Comparison of ENCODE assay signal across 20 cellular contexts in the genomic region with DNA sequence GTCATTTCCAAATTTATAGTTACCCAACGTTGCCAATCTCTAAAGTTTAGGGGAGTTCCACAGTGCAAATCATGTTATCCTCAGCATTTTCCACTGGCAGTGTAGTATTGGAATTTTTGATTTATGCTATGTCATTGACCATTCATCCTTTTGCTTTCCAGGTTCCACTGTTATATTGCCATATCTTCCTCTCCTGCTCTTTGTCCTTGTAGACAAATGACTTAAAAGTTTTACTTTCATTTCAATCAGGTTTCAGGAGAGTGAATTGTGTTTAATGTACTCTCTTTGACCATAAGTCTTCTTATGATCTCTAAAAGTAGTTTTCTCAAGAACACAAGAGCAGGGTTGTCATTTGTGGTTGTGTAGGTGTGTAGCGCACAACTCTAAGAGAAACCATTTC.
"Had no signal": no experiment of that assay in that cellular context is flagged by ENCODE, and none has a peak within 500 bp of the region (broad histone marks: within the 10 kb centered on the region; RNA-seq: fewer than 3 reads in every experiment).

No MANE protein-coding gene starts in this region.

- DNase-seq: activated CD4-positive, alpha-beta T cell treated with anti-CD3 and anti-CD28 coated beads for 48 hours; activated CD8-positive, alpha-beta T cell treated with anti-CD3 and anti-CD28 coated beads, Interleukin-2, amount 10 ng/mL, durations not matched to agents 7 days and 5 days; activated T-cell treated with anti-CD3 and anti-CD28 coated beads, Interleukin-2, amount 50 U/mL, for 4 hours; amygdala; body of pancreas; dermis blood vessel endothelial cell; effector memory CD4-positive, alpha-beta T cell; heart right ventricle; left lung; midbrain; stimulated activated CD4-positive, alpha-beta T cell treated with anti-CD3 and anti-CD28 coated beads, Interleukin-12 subunit alpha, Interleukin-12 subunit beta, amount 100 ng/mL, for 4 hours; stimulated activated CD4-positive, alpha-beta T cell treated with anti-CD3 and anti-CD28 coated beads, Interleukin-2, amount 100 ng/mL, for 24 hours; transverse colon had no signal

- H3K4me1 ChIP-seq: body of pancreas, esophagus muscularis mucosa, heart right ventricle, left lung, suprapubic skin, transverse colon had no signal

- ATAC-seq: activated CD8-positive, alpha-beta T cell treated with anti-CD3 and anti-CD28 coated beads, Interleukin-2, amount 10 ng/mL, durations not matched to agents 7 days and 5 days; activated T-cell treated with anti-CD3 and anti-CD28 coated beads, Interleukin-2, amount 50 U/mL, for 4 hours; body of pancreas; heart right ventricle; left lung; WTC11 had no signal

- H3K4me3 ChIP-seq: body of pancreas, esophagus muscularis mucosa, heart right ventricle, left lung, suprapubic skin, transverse colon had no signal

- H3K4me3 Mint-ChIP-seq: activated CD8-positive, alpha-beta T cell treated with anti-CD3 and anti-CD28 coated beads, Interleukin-2, amount 10 ng/mL, durations not matched to agents 7 days and 5 days; activated naive CD8-positive, alpha-beta T cell; activated T-cell treated with anti-CD3 and anti-CD28 coated beads, Interleukin-2, amount 50 U/mL, for 4 hours; neural crest cell; stimulated activated naive CD8-positive, alpha-beta T cell treated with anti-CD3 and anti-CD28 coated beads, Interleukin-15, Interleukin-2, amounts not matched to agents 100 ng/mL and 50 ng/mL, for 24 hours; WTC11 had no signal

- H3K27me3 ChIP-seq: body of pancreas, esophagus muscularis mucosa, heart right ventricle, left lung, suprapubic skin, transverse colon had no signal

- H3K36me3 ChIP-seq: esophagus muscularis mucosa, heart right ventricle, left lung, suprapubic skin, transverse colon had no signal

- H3K27ac ChIP-seq: body of pancreas, esophagus muscularis mucosa, heart right ventricle, left lung, suprapubic skin had no signal

- H3K9me3 ChIP-seq: body of pancreas had no signal

- H3K27ac Mint-ChIP-seq: activated CD8-positive, alpha-beta T cell treated with anti-CD3 and anti-CD28 coated beads, Interleukin-2, amount 10 ng/mL, durations not matched to agents 7 days and 5 days; activated naive CD8-positive, alpha-beta T cell; progenitor cell of endocrine pancreas; stimulated activated naive CD8-positive, alpha-beta T cell treated with anti-CD3 and anti-CD28 coated beads, Interleukin-15, Interleukin-2, amounts not matched to agents 100 ng/mL and 50 ng/mL, for 24 hours; WTC11 had no signal

- H3K27me3 Mint-ChIP-seq: activated naive CD8-positive, alpha-beta T cell; progenitor cell of endocrine pancreas had no signal
